ENCODE assay signal across 1 cellular context in the genomic region with DNA sequence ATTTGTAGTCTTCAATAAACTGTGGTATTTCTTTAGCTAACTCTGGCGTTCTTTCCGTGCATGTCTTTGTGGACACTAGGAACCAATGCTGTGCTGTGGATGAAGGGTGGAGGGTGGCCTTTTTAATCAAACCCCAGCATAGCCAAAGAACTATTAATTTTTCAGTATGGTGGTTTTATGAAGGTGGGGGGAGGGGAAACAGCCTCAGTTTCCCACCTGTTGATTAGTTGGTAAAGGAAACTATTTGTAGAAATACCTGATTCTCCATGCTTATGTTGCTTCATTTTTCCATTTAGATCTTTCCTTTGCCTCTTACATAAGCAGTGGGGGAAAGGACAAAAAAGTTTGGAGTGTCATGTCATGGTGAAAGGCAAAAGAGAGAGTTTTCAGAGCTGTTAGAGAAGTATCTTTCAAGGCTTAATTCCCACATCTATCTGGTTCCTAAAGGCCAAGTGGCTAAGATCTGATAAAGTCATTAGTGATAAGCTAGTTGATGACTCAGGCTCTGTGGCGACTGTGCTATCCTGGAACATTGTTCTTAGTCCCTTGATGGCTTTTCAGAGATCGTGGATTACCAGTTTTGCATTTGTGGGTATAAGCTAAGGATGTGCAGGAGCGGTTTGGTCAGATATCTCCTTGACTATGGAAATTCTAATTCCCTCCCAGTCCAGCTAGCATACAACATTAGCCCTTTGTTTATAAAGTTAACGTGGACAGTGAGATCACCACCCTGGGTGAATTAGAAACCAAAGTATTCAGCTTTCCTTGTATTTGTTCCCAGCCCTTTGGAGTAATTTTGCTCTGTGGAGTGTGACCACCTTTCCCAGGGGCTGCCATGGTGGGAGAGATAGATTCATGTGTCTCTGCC.
TF ChIP-seq lines count a peak whose summit lies in the region.

No MANE protein-coding gene starts in this region.

TF ChIP-seq in endothelial cell of umbilical vein, 7 proteins besides CTCF, POLR2A, EP300 and RAD21:
- no peak for TF ChIP-seq EZH2 (IDR thresholded peaks at IDR 0.05; ENCODE audit: borderline replicate concordance, low read depth, low read length, severe bottlenecking)
- TF ChIP-seq GATA2 (IDR thresholded peaks at IDR 0.05; ENCODE audit: insufficient read depth, insufficient read length, low read depth, low read length): peak; percentile 65
